8 cellular contexts compared by ENCODE assay signal in genomic region chr10:109934958-109935793, GRCh38. TPM values are rescaled to one million over a fixed set of nuclear protein-coding genes. Genes with fewer than 3 reads are reported as not detected.
A peak's percentile ranks its signal among the peaks of the same experiment; 100 is the strongest.
DNase-seq lines count a peak whose midpoint lies in the region; ATAC-seq and TF ChIP-seq lines count a peak whose summit lies in the region.

No MANE protein-coding gene starts in this region.

- peak; percentile 16 for DNase-seq in NCI-H2196 (lab: John Stamatoyannopoulos, UW; ENCODE audit: unreplicated experiment)
- DNase-seq in NCI-H2196 treated with DMSO at 0.1 percent for 48 hours (lab: John Stamatoyannopoulos, UW; ENCODE audit: unreplicated experiment): no peak
- no peak for DNase-seq in activated T-helper 1 cell treated with anti-CD3 and anti-CD28 coated beads, Interleukin-12 subunit alpha, Interleukin-12 subunit beta, Interleukin-2, Interleukin-4 antibody, amounts not matched to agents 30 ng/mL and 10 ng/mL and 1 ng/mL, durations not matched to agents 14 hours and 24 hours and 36 hours (ENCODE audit: low spot score)
- peak; percentile 37 for DNase-seq in left cardiac atrium
- DNase-seq in stimulated activated naive CD8-positive, alpha-beta T cell treated with anti-CD3 and anti-CD28 coated beads, Interleukin-15, Interleukin-2, amounts not matched to agents 100 U/mL and 50 U/mL, for 24 hours: no peak
- DNase-seq in GM13977 (ENCODE audit: low spot score): no peak

- ATAC-seq in left cardiac atrium (peak; percentile 51 to 90), GM21423 (IDR thresholded peaks at IDR 0.05; ENCODE audit: unreplicated experiment) (no peak), GM18858 (IDR thresholded peaks at IDR 0.05; ENCODE audit: unreplicated experiment) (no peak)
- peak; percentile 63 for ATAC-seq in stimulated activated naive CD8-positive, alpha-beta T cell treated with anti-CD3 and anti-CD28 coated beads, Interleukin-15, Interleukin-2, amounts not matched to agents 100 U/mL and 50 U/mL, for 24 hours

- H3K9me3 Mint-ChIP-seq in activated T-helper 1 cell treated with anti-CD3 and anti-CD28 coated beads, Interleukin-12 subunit alpha, Interleukin-12 subunit beta, Interleukin-2, Interleukin-4 antibody, amounts not matched to agents 30 ng/mL and 10 ng/mL and 1 ng/mL, durations not matched to agents 14 hours and 24 hours and 36 hours: no peaks in the 10 kb centered on the region

- H3K27ac Mint-ChIP-seq in activated T-helper 1 cell treated with anti-CD3 and anti-CD28 coated beads, Interleukin-12 subunit alpha, Interleukin-12 subunit beta, Interleukin-2, Interleukin-4 antibody, amounts not matched to agents 30 ng/mL and 10 ng/mL and 1 ng/mL, durations not matched to agents 14 hours and 24 hours and 36 hours: peak overlapping the region; percentile 94

- H3K4me1 Mint-ChIP-seq in activated T-helper 1 cell treated with anti-CD3 and anti-CD28 coated beads, Interleukin-12 subunit alpha, Interleukin-12 subunit beta, Interleukin-2, Interleukin-4 antibody, amounts not matched to agents 30 ng/mL and 10 ng/mL and 1 ng/mL, durations not matched to agents 14 hours and 24 hours and 36 hours (ENCODE audit: low read depth): peaks cover 26% of the 10 kb centered on the region

- H3K27me3 Mint-ChIP-seq in activated T-helper 1 cell treated with anti-CD3 and anti-CD28 coated beads, Interleukin-12 subunit alpha, Interleukin-12 subunit beta, Interleukin-2, Interleukin-4 antibody, amounts not matched to agents 30 ng/mL and 10 ng/mL and 1 ng/mL, durations not matched to agents 14 hours and 24 hours and 36 hours (ENCODE audit: insufficient read depth): peaks cover 6% of the 10 kb centered on the region

- in situ Hi-C loops in GM13977 (cut with MboI; ENCODE audit: low pct_unique_long_range_greater_than_20kb, low sequenced_read_pairs, unreplicated experiment): no loop called here

- H3K36me3 Mint-ChIP-seq in activated T-helper 1 cell treated with anti-CD3 and anti-CD28 coated beads, Interleukin-12 subunit alpha, Interleukin-12 subunit beta, Interleukin-2, Interleukin-4 antibody, amounts not matched to agents 30 ng/mL and 10 ng/mL and 1 ng/mL, durations not matched to agents 14 hours and 24 hours and 36 hours (ENCODE audit: low read depth): no peaks in the 10 kb centered on the region

- H3K4me3 Mint-ChIP-seq in activated T-helper 1 cell treated with anti-CD3 and anti-CD28 coated beads, Interleukin-12 subunit alpha, Interleukin-12 subunit beta, Interleukin-2, Interleukin-4 antibody, amounts not matched to agents 30 ng/mL and 10 ng/mL and 1 ng/mL, durations not matched to agents 14 hours and 24 hours and 36 hours: peak overlapping the region; percentile 74

- intact Hi-C loops in activated T-helper 1 cell treated with anti-CD3 and anti-CD28 coated beads, Interleukin-12 subunit alpha, Interleukin-12 subunit beta, Interleukin-2, Interleukin-4 antibody, amounts not matched to agents 30 ng/mL and 10 ng/mL and 1 ng/mL, durations not matched to agents 14 hours and 24 hours and 36 hours (cut with micrococcal nuclease): no loop called here
- intact Hi-C loops in left cardiac atrium (cut with DNase I): no loop called here

- no peak for TF ChIP-seq CTCF in GM13977 (IDR thresholded peaks at IDR 0.05; ENCODE audit: extremely low read depth, insufficient read depth, missing control alignments)

RNA-seq across cellular contexts. Expression of gene XPNPEP1, which starts 11.9 kb away (rescaled TPM):
- total RNA-seq in activated T-helper 1 cell treated with anti-CD3 and anti-CD28 coated beads, Interleukin-12 subunit alpha, Interleukin-12 subunit beta, Interleukin-2, Interleukin-4 antibody, amounts not matched to agents 30 ng/mL and 10 ng/mL and 1 ng/mL, durations not matched to agents 14 hours and 24 hours and 36 hours: 85.1 and 93.2 TPM in 2 replicates
- 10 to 100 TPM; 36.3 to 40.7 TPM for total RNA-seq in left cardiac atrium

Comparison
In these comparisons a context has a peak if more than half of its experiments do, and no peak if none do; other contexts are left out.
1. DNase-seq: peak in NCI-H2196 (single experiment) and left cardiac atrium (single experiment); none in NCI-H2196 treated with DMSO at 0.1 percent for 48 hours (single experiment), activated T-helper 1 cell treated with anti-CD3 and anti-CD28 coated beads, Interleukin-12 subunit alpha, Interleukin-12 subunit beta, Interleukin-2, Interleukin-4 antibody, amounts not matched to agents 30 ng/mL and 10 ng/mL and 1 ng/mL, durations not matched to agents 14 hours and 24 hours and 36 hours (single experiment), stimulated activated naive CD8-positive, alpha-beta T cell treated with anti-CD3 and anti-CD28 coated beads, Interleukin-15, Interleukin-2, amounts not matched to agents 100 U/mL and 50 U/mL, for 24 hours (single experiment) and GM13977 (single experiment).
2. ATAC-seq: peak in left cardiac atrium (2 of 2) and stimulated activated naive CD8-positive, alpha-beta T cell treated with anti-CD3 and anti-CD28 coated beads, Interleukin-15, Interleukin-2, amounts not matched to agents 100 U/mL and 50 U/mL, for 24 hours (single experiment); none in GM21423 (single experiment) and GM18858 (single experiment).